1 cellular context compared by ENCODE assay signal in genomic region chrX:89539150-89539549, GRCh38.
TF ChIP-seq lines count a peak whose summit lies in the region.

No MANE protein-coding gene starts in this region.

TF ChIP-seq in HepG2, 621 proteins besides CTCF, POLR2A, EP300 and RAD21 (continued from another document):
- 0 out of 2 replicates have a peak, but pooled peaks have one; percentile 22 for TF ChIP-seq PRDM15 (CRISPR knock-in tag; IDR thresholded peaks at IDR 0.05)
- TF ChIP-seq POLR2AphosphoS5 (IDR thresholded peaks at IDR 0.05; ENCODE audit: low read depth, low read length): peak; percentile 24; the same call in 1 of the 2 replicates
- TF ChIP-seq ZFX (CRISPR knock-in tag; IDR thresholded peaks at IDR 0.05; ENCODE audit: low read depth): 0 out of 2 replicates have a peak, but pooled peaks have one; percentile 19
- TF ChIP-seq ZMYM4 (CRISPR knock-in tag; IDR thresholded peaks at IDR 0.05): peak; percentile 45; the same call in 1 of the 2 replicates
- peak; percentile 75 for TF ChIP-seq NR2C2 (CRISPR knock-in tag; IDR thresholded peaks at IDR 0.05; ENCODE audit: borderline replicate concordance)
- TF ChIP-seq SP5 (CRISPR knock-in tag; IDR thresholded peaks at IDR 0.05; ENCODE audit: borderline replicate concordance, low read depth): 0 out of 2 replicates have a peak, but pooled peaks have one; percentile 22
- 0 out of 2 replicates have a peak, but pooled peaks have one; percentile 38 for TF ChIP-seq KAT8 (CRISPR knock-in tag; IDR thresholded peaks at IDR 0.05)
- peak; percentile 51; the same call in 1 of the 2 replicates for TF ChIP-seq POLR2G (IDR thresholded peaks at IDR 0.05; ENCODE audit: low read depth, low read length)
- 0 out of 2 replicates have a peak, but pooled peaks have one; percentile 18 for TF ChIP-seq ELF3 (CRISPR knock-in tag; IDR thresholded peaks at IDR 0.05)
- peak; percentile 32; the same call in 1 of the 2 replicates for TF ChIP-seq ZFY (CRISPR knock-in tag; IDR thresholded peaks at IDR 0.05)
- TF ChIP-seq GABPA (IDR thresholded peaks at IDR 0.05; ENCODE audit: low read depth, low read length): 0 out of 2 replicates have a peak, but pooled peaks have one; percentile 33
- TF ChIP-seq GABPA (CRISPR knock-in tag; IDR thresholded peaks at IDR 0.05; ENCODE audit: low read depth): peak; percentile 85
TF ChIP-seq in HepG2: peak in this region for 13; not testable (repeated sequence) for 608.
